ENCODE assay signal across 12 cellular contexts in the genomic region with DNA sequence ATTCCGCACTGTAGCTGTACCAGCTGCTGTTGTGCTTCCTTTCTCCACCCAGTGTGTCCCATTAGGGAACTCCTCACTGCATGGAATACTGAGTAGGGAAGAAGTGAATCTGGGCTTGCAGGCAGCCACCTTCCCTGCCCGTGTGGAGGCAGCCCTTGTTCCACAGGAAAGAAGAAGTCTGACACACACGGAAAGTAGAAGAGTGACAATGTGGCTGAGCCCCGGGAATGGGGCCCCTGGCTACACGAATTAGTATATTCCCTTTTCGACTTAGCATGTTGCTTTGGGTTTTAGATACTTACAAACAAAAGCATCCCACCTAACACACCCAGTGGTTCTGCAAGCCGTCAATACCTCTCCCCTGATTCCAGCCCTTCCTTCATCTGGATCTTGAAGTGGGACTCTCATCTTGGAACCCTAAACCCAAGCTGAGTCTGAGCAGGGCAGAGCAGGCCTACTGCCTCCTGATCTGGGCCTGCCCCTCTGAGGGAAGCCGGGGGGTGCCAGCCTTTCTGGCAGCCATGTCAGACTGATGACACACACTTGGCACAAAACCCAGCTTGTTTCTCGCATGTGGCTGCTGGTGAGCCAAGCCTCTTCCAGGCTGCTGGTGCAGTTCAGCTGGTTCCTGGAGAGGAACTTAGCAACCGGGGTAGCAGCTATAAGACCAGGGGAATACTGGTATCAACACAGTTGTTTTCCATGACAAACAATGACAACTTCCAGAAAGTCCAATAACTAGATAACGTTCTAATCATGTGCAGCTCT.
A peak's percentile ranks its signal among the peaks of the same experiment; 100 is the strongest.
DNase-seq lines count a peak whose midpoint lies in the region; ATAC-seq, FAIRE-seq and TF ChIP-seq lines count a peak whose summit lies in the region.
"Had no signal": no experiment of that assay in that cellular context is flagged by ENCODE, and none has a peak within 500 bp of the region (broad histone marks: within the 10 kb centered on the region; RNA-seq: fewer than 3 reads in every experiment).

No MANE protein-coding gene starts in this region.

- H2BK120ac ChIP-seq in neuronal stem cell (ENCODE audit: low read depth, low read length): no peak overlapping the region

- POLR2A ChIA-PET in RWPE1 (lab: Yijun Ruan, JAX; ENCODE audit: low non-redundant PET): no interaction called here

- no peaks in the 10 kb centered on the region for H3K9me3 ChIP-seq in neuronal stem cell (replicated peaks in 1 of 2; ENCODE audit: control insufficient read depth in 2 of 2, insufficient read depth in 1 of 2, low read depth in 1 of 2, low read length in 2 of 2)
- H3K9me3 ChIP-seq: neutrophil had no signal

- ATAC-seq in GM18858 (IDR thresholded peaks at IDR 0.05; ENCODE audit: unreplicated experiment): no peak
- ATAC-seq: stimulated activated naive CD8-positive, alpha-beta T cell treated with anti-CD3 and anti-CD28 coated beads, Interleukin-15, Interleukin-2, amounts not matched to agents 100 U/mL and 50 U/mL, for 24 hours had no signal

- WGBS in neuronal stem cell (ENCODE audit: extremely low coverage in 2 of 2, insufficient read length in 2 of 2, insufficient replicate concordance in 1 of 2), 2 donors: no CpG with 5 or more reads among the region's 11 CpGs

- no peak overlapping the region for H3K27ac Mint-ChIP-seq in activated T-helper 2 cell treated with anti-CD3 and anti-CD28 coated beads, Interferon-gamma antibody, Interleukin-2, Interleukin-4, amounts not matched to agents 10 μg/mL and 5 μg/mL and 100 μg/mL, durations not matched to agents 14 hours and 24 hours and 36 hours

- CTCF ChIA-PET in RWPE1 (lab: Yijun Ruan, JAX): interaction anchor here (0.6 to 1.3 kb wide), 4 partner anchors 10 to 73 kb away, joined by 3 to 10 read pairs (median 4); no protein-coding TSS in a partner anchor

- no peak overlapping the region for H2AK5ac ChIP-seq in neuronal stem cell (ENCODE audit: low read depth, low read length)

- no peak overlapping the region for H3K4me3 Mint-ChIP-seq in activated T-helper 2 cell treated with anti-CD3 and anti-CD28 coated beads, Interferon-gamma antibody, Interleukin-2, Interleukin-4, amounts not matched to agents 10 μg/mL and 5 μg/mL and 100 μg/mL, durations not matched to agents 14 hours and 24 hours and 36 hours (ENCODE audit: low read depth)

- peak overlapping the region; percentile 32 for H3K18ac ChIP-seq in neuronal stem cell (ENCODE audit: low read length)

- no peak overlapping the region for H3K23ac ChIP-seq in neuronal stem cell (ENCODE audit: low read depth, low read length, poor library complexity)

- H2BK5ac ChIP-seq in neuronal stem cell (ENCODE audit: low read length): no peak overlapping the region

- no peak overlapping the region for H3K14ac ChIP-seq in neuronal stem cell (ENCODE audit: low read length)

- H3K4ac ChIP-seq in neuronal stem cell (ENCODE audit: low read length): no peak overlapping the region

- H3K27me3 ChIP-seq in neuronal stem cell (ENCODE audit: control insufficient read depth in 3 of 3, insufficient read depth in 3 of 3, low read depth in 1 of 3, low read length in 3 of 3): no peaks in the 10 kb centered on the region
- H3K27me3 ChIP-seq: neutrophil had no signal

- no peak for FAIRE-seq in GM12892 (lab: Jason Lieb, UNC)

- peak; percentile 58 for DNase-seq in CD1c-positive myeloid dendritic cell (ENCODE audit: extremely low spot score)
- peak; percentile 36 for DNase-seq in RWPE1 (ENCODE audit: low spot score)
- peak; percentile 71 for DNase-seq in fibroblast of gingiva (ENCODE audit: low read depth)
- no peak for DNase-seq in neuronal stem cell (ENCODE audit: low spot score)
- no peak for DNase-seq in activated T-helper 2 cell treated with anti-CD3 and anti-CD28 coated beads, Interferon-gamma antibody, Interleukin-2, Interleukin-4, amounts not matched to agents 10 μg/mL and 5 μg/mL and 100 μg/mL, durations not matched to agents 14 hours and 24 hours and 36 hours (ENCODE audit: low spot score)
- DNase-seq in GM12892 (ENCODE audit: insufficient read length): no peak
- DNase-seq in NCI-H748 (lab: John Stamatoyannopoulos, UW; ENCODE audit: unreplicated experiment): no peak
- DNase-seq: COR-L47; NCI-H524 treated with DMSO at 0.1 percent for 48 hours; stimulated activated naive CD8-positive, alpha-beta T cell treated with anti-CD3 and anti-CD28 coated beads, Interleukin-15, Interleukin-2, amounts not matched to agents 100 U/mL and 50 U/mL, for 24 hours had no signal

- H4K91ac ChIP-seq in neuronal stem cell (ENCODE audit: low read depth, low read length, poor library complexity): no peak overlapping the region

- peaks cover 11% of the 10 kb centered on the region for H3K36me3 Mint-ChIP-seq in activated T-helper 2 cell treated with anti-CD3 and anti-CD28 coated beads, Interferon-gamma antibody, Interleukin-2, Interleukin-4, amounts not matched to agents 10 μg/mL and 5 μg/mL and 100 μg/mL, durations not matched to agents 14 hours and 24 hours and 36 hours (ENCODE audit: low read depth)

- intact Hi-C loops in activated T-helper 2 cell treated with anti-CD3 and anti-CD28 coated beads, Interferon-gamma antibody, Interleukin-2, Interleukin-4, amounts not matched to agents 10 μg/mL and 5 μg/mL and 100 μg/mL, durations not matched to agents 14 hours and 24 hours and 36 hours (cut with micrococcal nuclease): no loop called here

- no peak overlapping the region for H3K4me2 ChIP-seq in neuronal stem cell (ENCODE audit: insufficient read depth, low read length, poor library complexity, severe bottlenecking)

- no peaks in the 10 kb centered on the region for H3K9me3 Mint-ChIP-seq in activated T-helper 2 cell treated with anti-CD3 and anti-CD28 coated beads, Interferon-gamma antibody, Interleukin-2, Interleukin-4, amounts not matched to agents 10 μg/mL and 5 μg/mL and 100 μg/mL, durations not matched to agents 14 hours and 24 hours and 36 hours

- H3K79me1 ChIP-seq in neuronal stem cell (ENCODE audit: low read depth, low read length): peaks cover 2% of the 10 kb centered on the region

- H2BK15ac ChIP-seq in neuronal stem cell (ENCODE audit: low read length): no peak overlapping the region

- H3K27me3 Mint-ChIP-seq in activated T-helper 2 cell treated with anti-CD3 and anti-CD28 coated beads, Interferon-gamma antibody, Interleukin-2, Interleukin-4, amounts not matched to agents 10 μg/mL and 5 μg/mL and 100 μg/mL, durations not matched to agents 14 hours and 24 hours and 36 hours (ENCODE audit: low read depth): no peaks in the 10 kb centered on the region

- H2AFZ ChIP-seq in neuronal stem cell (ENCODE audit: low read length): no peak overlapping the region

- no peak overlapping the region for H4K8ac ChIP-seq in neuronal stem cell (ENCODE audit: low read depth, low read length)

- no peak for TF ChIP-seq POLR2A in GM12892 (IDR thresholded peaks at IDR 0.05; ENCODE audit: low read depth, low read length)

- peaks cover 15 to 24% of the 10 kb centered on the region in 2 donors for H3K4me1 ChIP-seq in neuronal stem cell (ENCODE audit: control insufficient read depth in 2 of 2, insufficient read depth in 1 of 2, low read depth in 1 of 2, low read length in 2 of 2)

- H3K4me3 ChIP-seq in neuronal stem cell (ENCODE audit: low read length in 2 of 2): no peak overlapping the region

- H3K9ac ChIP-seq in neuronal stem cell (ENCODE audit: low read depth, low read length, poor library complexity): no peak overlapping the region

- H2BK12ac ChIP-seq in neuronal stem cell (ENCODE audit: low read length): no peak overlapping the region

- peaks cover 4 to 17% of the 10 kb centered on the region in 2 donors for H3K36me3 ChIP-seq in neuronal stem cell (replicated peaks in 1 of 2; ENCODE audit: control insufficient read depth in 2 of 2, insufficient read depth in 2 of 2, low read length in 2 of 2)
- H3K36me3 ChIP-seq: neutrophil had no signal

- H3K27ac ChIP-seq in RWPE1: peak overlapping the region; percentile 25; the same call in 1 of the 2 replicates
- no peak overlapping the region for H3K27ac ChIP-seq in neuronal stem cell (replicated peaks; ENCODE audit: low read length)

- H3K4me1 Mint-ChIP-seq in activated T-helper 2 cell treated with anti-CD3 and anti-CD28 coated beads, Interferon-gamma antibody, Interleukin-2, Interleukin-4, amounts not matched to agents 10 μg/mL and 5 μg/mL and 100 μg/mL, durations not matched to agents 14 hours and 24 hours and 36 hours (ENCODE audit: low read depth): peaks cover 3% of the 10 kb centered on the region

- no peak for TF ChIP-seq CTCF in RWPE1 (conservative IDR thresholded peaks at IDR 0.05; ENCODE audit: low read depth)

Comparison
In these comparisons a context has a peak if more than half of its experiments do, and no peak if none do; other contexts are left out.
1. DNase-seq: peak in CD1c-positive myeloid dendritic cell (single experiment), RWPE1 (single experiment) and fibroblast of gingiva (single experiment); none in neuronal stem cell (single experiment), activated T-helper 2 cell treated with anti-CD3 and anti-CD28 coated beads, Interferon-gamma antibody, Interleukin-2, Interleukin-4, amounts not matched to agents 10 μg/mL and 5 μg/mL and 100 μg/mL, durations not matched to agents 14 hours and 24 hours and 36 hours (single experiment), GM12892 (single experiment) and NCI-H748 (single experiment).